8 cellular contexts compared by ENCODE assay signal in the genomic region with DNA sequence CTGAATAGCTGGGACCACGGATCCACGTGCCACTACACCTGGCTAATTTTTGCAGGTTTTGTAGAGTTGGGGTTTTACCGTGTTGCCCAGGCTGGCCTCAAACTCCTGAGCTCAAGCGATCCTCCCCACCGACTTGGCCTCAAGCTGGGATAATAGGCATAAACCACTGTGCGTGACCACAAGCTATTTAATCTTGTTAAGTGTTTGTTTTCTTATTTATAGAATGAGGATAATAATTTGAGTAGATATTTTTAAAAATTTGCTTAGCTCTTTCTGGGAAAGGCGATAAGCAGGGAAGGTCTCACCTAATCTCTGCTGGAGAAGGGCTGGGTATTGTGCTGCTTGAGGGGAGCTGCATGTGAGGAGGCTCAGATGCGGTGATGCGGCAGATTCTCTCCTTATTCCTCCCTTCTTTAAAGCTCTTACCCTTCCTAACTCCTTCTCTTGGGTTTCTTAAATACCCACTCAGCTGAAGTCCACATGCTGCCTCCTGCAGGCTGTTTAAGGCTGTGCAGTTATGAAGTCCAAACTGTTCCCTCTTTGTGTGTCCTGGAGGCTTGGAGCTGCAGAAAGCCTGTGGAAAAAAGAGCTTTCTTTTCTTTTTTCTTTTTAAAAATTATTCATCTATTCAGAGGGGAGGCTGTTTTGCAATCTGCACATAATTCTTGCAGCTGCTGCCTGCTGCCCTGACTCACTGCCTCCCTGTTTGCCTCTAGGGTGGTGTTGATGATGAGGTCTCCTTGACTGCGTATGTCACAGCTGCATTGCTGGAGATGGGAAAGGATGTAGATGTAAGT. TPM values are rescaled to one million over a fixed set of nuclear protein-coding genes. Genes with fewer than 3 reads are reported as not detected.
A peak's percentile ranks its signal among the peaks of the same experiment; 100 is the strongest.
DNase-seq lines count a peak whose midpoint lies in the region; ATAC-seq, FAIRE-seq and TF ChIP-seq lines count a peak whose summit lies in the region.

No MANE protein-coding gene starts in this region.

- no peaks in the 10 kb centered on the region for H3K27me3 Mint-ChIP-seq in Calu3 (ENCODE audit: unreplicated experiment)

- no peak overlapping the region for H3K27ac Mint-ChIP-seq in Calu3 (ENCODE audit: unreplicated experiment)

- H3K36me3 Mint-ChIP-seq in Calu3 (ENCODE audit: insufficient read depth, unreplicated experiment): no peaks in the 10 kb centered on the region

- H3K27me3 ChIP-seq in lower lobe of right lung (ENCODE audit: low read depth) (no peaks in the 10 kb centered on the region), testis (no peaks in the 10 kb centered on the region)

- no peak for TF ChIP-seq POLR2A in testis (IDR thresholded peaks at IDR 0.05)

- CTCF ChIA-PET in Calu3 (lab: Charles Lee): interaction anchor here (0.5 to 1.9 kb wide), 8 partner anchors 30 to 316 kb away, joined by 3 to 17 read pairs (median 4); a partner anchor contains a TSS

- no peak overlapping the region for H3K27ac ChIP-seq in lower lobe of right lung
- no peak overlapping the region for H3K27ac ChIP-seq in testis

- no TSS peak for BruUV-seq in Calu3 (replicated peaks; lab: Mats Ljungman, UMichigan)

- H3K9me3 ChIP-seq in lower lobe of right lung: no peaks in the 10 kb centered on the region
- H3K9me3 ChIP-seq in testis: no peaks in the 10 kb centered on the region

- intact Hi-C loops in Calu3 (cut with micrococcal nuclease; ENCODE audit: unreplicated experiment) (loop anchor here (1.0 kb wide), 1 partner anchor 178 kb away; no protein-coding TSS in a partner anchor), lower lobe of right lung (cut with DNase I) (no loop called here), testis (cut with DNase I; ENCODE audit: low total_unique reads) (no loop called here)

- H3K4me1 ChIP-seq in lower lobe of right lung: no peaks in the 10 kb centered on the region
- no peaks in the 10 kb centered on the region for H3K4me1 ChIP-seq in testis

- TF ChIP-seq CTCF in Calu3 (IDR thresholded peaks at IDR 0.05; ENCODE audit: unreplicated experiment): no peak
- TF ChIP-seq CTCF in lower lobe of right lung (IDR thresholded peaks at IDR 0.05): peak; percentile 61
- peak; percentile 36 to 72 (median 54) for TF ChIP-seq CTCF in testis (IDR thresholded peaks at IDR 0.05)

- H3K36me3 ChIP-seq in lower lobe of right lung (no peaks in the 10 kb centered on the region), testis (ENCODE audit: low read depth, missing control alignments) (no peaks in the 10 kb centered on the region)

- no peak for FAIRE-seq in HTR-8/SVneo (lab: Jason Lieb, UNC)

- WGBS in testis, 2 donors: 80 to 85% methylated on average over 10 of the region's 10 CpGs

- no peaks in the 10 kb centered on the region for H3K9me3 Mint-ChIP-seq in Calu3 (ENCODE audit: low read depth, unreplicated experiment)

- H3K4me1 Mint-ChIP-seq in Calu3 (ENCODE audit: low read depth, unreplicated experiment): no peaks in the 10 kb centered on the region

- H3K4me3 Mint-ChIP-seq in Calu3 (ENCODE audit: low read depth, unreplicated experiment): no peak overlapping the region

- ATAC-seq in lower lobe of right lung: peak; percentile 59 to 73
- no peak for ATAC-seq in HG03521 (IDR thresholded peaks at IDR 0.05; ENCODE audit: unreplicated experiment)

- DNase-seq in Calu3: peak; percentile 38
- DNase-seq in HK-2 (ENCODE audit: unreplicated experiment): peak; percentile 5
- peak in 3 of 5 experiments; percentile 6 to 26 (median 10) for DNase-seq in T-helper 2 cell
- DNase-seq in effector CD4-positive, alpha-beta T cell: peak; percentile 19
- DNase-seq in lower lobe of right lung: no peak
- peak; percentile 77 for DNase-seq in testis
- DNase-seq in HTR-8/SVneo (ENCODE audit: insufficient read length, low spot score): no peak

- H3K4me3 ChIP-seq in lower lobe of right lung (no peak overlapping the region), testis (no peak overlapping the region)

RNA-seq across cellular contexts. Expression of a gene that starts 37.9 kb away (rescaled TPM):
- total RNA-seq in Calu3 (2022) (0.24 and 0.42 TPM in 2 replicates), lower lobe of right lung (not detected), testis (10 to 100 TPM; 47.6 to 81.1 TPM)
- 20.0 TPM for polyA plus RNA-seq in testis (ENCODE audit: insufficient read depth, low read depth, low replicate concordance)

RNA-seq across cellular contexts. Expression of a gene that starts 53.9 kb away (rescaled TPM):
- 23.0 and 27.9 TPM in 2 replicates for total RNA-seq in Calu3 (2022)
- 38.8 TPM for total RNA-seq in lower lobe of right lung
- total RNA-seq in testis: 100 to 1,000 TPM; 134 to 154 TPM
- polyA plus RNA-seq in testis (ENCODE audit: insufficient read depth, low read depth, low replicate concordance): 112 TPM

Comparison
In these comparisons a context has a peak if more than half of its experiments do, and no peak if none do; other contexts are left out.
1. DNase-seq: peak in Calu3 (single experiment), HK-2 (single experiment), T-helper 2 cell (3 of 5), effector CD4-positive, alpha-beta T cell (single experiment) and testis (single experiment); none in lower lobe of right lung (single experiment) and HTR-8/SVneo (single experiment).
2. RNA of a gene that starts 37.9 kb away (total RNA-seq): 47.6 to 81.1 TPM in testis; 0.24 to 0.42 TPM in Calu3 and not detected in lower lobe of right lung (single experiment); every median in the first group is over 10 times any median in the second.